Comparison of ENCODE assay signal across 12 cellular contexts in genomic region chr11:65649656-65650546, GRCh38. TPM values are rescaled to one million over a fixed set of nuclear protein-coding genes. Genes with fewer than 3 reads are reported as not detected.
A peak's percentile ranks its signal among the peaks of the same experiment; 100 is the strongest.
DNase-seq lines count a peak whose midpoint lies in the region; ATAC-seq and TF ChIP-seq lines count a peak whose summit lies in the region.
"Had no signal": no experiment of that assay in that cellular context is flagged by ENCODE, and none has a peak within 500 bp of the region (broad histone marks: within the 10 kb centered on the region; RNA-seq: fewer than 3 reads in every experiment).

No MANE protein-coding gene starts in this region.

- H3K4me3 ChIP-seq in GM06990 (replicated peaks; ENCODE audit: low read depth, low read length): no peak overlapping the region

- H3K27me3 Mint-ChIP-seq in T-helper 17 cell: no peaks in the 10 kb centered on the region
- no peaks in the 10 kb centered on the region for H3K27me3 Mint-ChIP-seq in activated CD4-positive, alpha-beta memory T cell treated with anti-CD3 and anti-CD28 coated beads for 36 hours
- H3K27me3 Mint-ChIP-seq: activated naive CD8-positive, alpha-beta T cell treated with anti-CD3 and anti-CD28 coated beads for 36 hours had no signal

- ATAC-seq in T-helper 17 cell (no peak), left lobe of liver (no peak)
- no peak for ATAC-seq in stimulated activated effector memory CD8-positive, alpha-beta T cell treated with anti-CD3 and anti-CD28 coated beads, Interleukin-12 subunit alpha, Interleukin-12 subunit beta, amount 100 ng/mL, for 72 hours

- H3K36me3 ChIP-seq in GM06990 (ENCODE audit: control insufficient read depth, insufficient read depth, low read length): peaks cover 30% of the 10 kb centered on the region

- H3K9me3 ChIP-seq in T-helper 17 cell (ENCODE audit: control insufficient read depth, low read length, poor library complexity, severe bottlenecking): no peaks in the 10 kb centered on the region
- H3K9me3 ChIP-seq: SK-N-SH had no signal

- H3K27me3 ChIP-seq in GM06990 (replicated peaks; ENCODE audit: control insufficient read depth, insufficient read depth, low read length): no peaks in the 10 kb centered on the region

- H3K9me3 Mint-ChIP-seq in stimulated activated effector memory CD8-positive, alpha-beta T cell treated with anti-CD3 and anti-CD28 coated beads, Interleukin-12 subunit alpha, Interleukin-12 subunit beta, amount 100 ng/mL, for 72 hours: no peaks in the 10 kb centered on the region
- H3K9me3 Mint-ChIP-seq in activated CD4-positive, alpha-beta memory T cell treated with anti-CD3 and anti-CD28 coated beads for 36 hours: no peaks in the 10 kb centered on the region
- H3K9me3 Mint-ChIP-seq: activated naive CD8-positive, alpha-beta T cell treated with anti-CD3 and anti-CD28 coated beads for 36 hours had no signal

- no peak overlapping the region for H3K4me3 Mint-ChIP-seq in T-helper 17 cell
- no peak overlapping the region for H3K4me3 Mint-ChIP-seq in stimulated activated effector memory CD8-positive, alpha-beta T cell treated with anti-CD3 and anti-CD28 coated beads, Interleukin-12 subunit alpha, Interleukin-12 subunit beta, amount 100 ng/mL, for 72 hours
- no peak overlapping the region for H3K4me3 Mint-ChIP-seq in activated CD4-positive, alpha-beta memory T cell treated with anti-CD3 and anti-CD28 coated beads for 36 hours
- H3K4me3 Mint-ChIP-seq: activated naive CD8-positive, alpha-beta T cell treated with anti-CD3 and anti-CD28 coated beads for 36 hours had no signal

- CTCF ChIA-PET in activated CD4-positive, alpha-beta memory T cell treated with anti-CD3 and anti-CD28 coated beads for 36 hours (lab: Charles Lee): no interaction called here

- intact Hi-C loops in activated CD4-positive, alpha-beta memory T cell treated with anti-CD3 and anti-CD28 coated beads for 36 hours (cut with micrococcal nuclease): loop anchor here (5.0 kb wide), 1 partner anchor 78 kb away; the partner anchor contains the start of genes FAM89B and ZNRD2

- DNase-seq in GM06990 (ENCODE audit: extremely low read depth, insufficient read length) (peak; percentile 4), T-helper 17 cell (no peak), left lobe of liver (ENCODE audit: low spot score) (peak; percentile 46), SIG-M5 (lab: John Stamatoyannopoulos, UW) (no peak), COLO829 (ENCODE audit: low spot score) (no peak)
- DNase-seq in stimulated activated effector memory CD8-positive, alpha-beta T cell treated with anti-CD3 and anti-CD28 coated beads, Interleukin-12 subunit alpha, Interleukin-12 subunit beta, amount 100 ng/mL, for 72 hours (ENCODE audit: low spot score in 2 of 2): no peak
- no peak for DNase-seq in activated CD4-positive, alpha-beta memory T cell treated with anti-CD3 and anti-CD28 coated beads for 36 hours
- DNase-seq: activated naive CD8-positive, alpha-beta T cell treated with anti-CD3 and anti-CD28 coated beads for 36 hours; central memory CD4-positive, alpha-beta T cell; COR-L47; SK-N-SH had no signal

- no peak for TF ChIP-seq CTCF in GM06990 (IDR thresholded peaks at IDR 0.05; ENCODE audit: insufficient read depth, low read length, poor library complexity, severe bottlenecking)

- POLR2A ChIA-PET in activated CD4-positive, alpha-beta memory T cell treated with anti-CD3 and anti-CD28 coated beads for 36 hours (lab: Charles Lee): interaction anchor here (1.1 kb wide), 1 partner anchor 25 kb away, joined by 3 read pairs; no protein-coding TSS in a partner anchor

- H3K27ac Mint-ChIP-seq in T-helper 17 cell: peak overlapping the region; percentile 21
- H3K27ac Mint-ChIP-seq in stimulated activated effector memory CD8-positive, alpha-beta T cell treated with anti-CD3 and anti-CD28 coated beads, Interleukin-12 subunit alpha, Interleukin-12 subunit beta, amount 100 ng/mL, for 72 hours: peak overlapping the region; percentile 92
- no peak overlapping the region for H3K27ac Mint-ChIP-seq in activated CD4-positive, alpha-beta memory T cell treated with anti-CD3 and anti-CD28 coated beads for 36 hours
- H3K27ac Mint-ChIP-seq: activated naive CD8-positive, alpha-beta T cell treated with anti-CD3 and anti-CD28 coated beads for 36 hours had no signal

- peaks cover 5% of the 10 kb centered on the region for H3K36me3 Mint-ChIP-seq in T-helper 17 cell (ENCODE audit: low read depth)
- H3K36me3 Mint-ChIP-seq in stimulated activated effector memory CD8-positive, alpha-beta T cell treated with anti-CD3 and anti-CD28 coated beads, Interleukin-12 subunit alpha, Interleukin-12 subunit beta, amount 100 ng/mL, for 72 hours: peaks cover 89% of the 10 kb centered on the region
- peaks cover 40% of the 10 kb centered on the region for H3K36me3 Mint-ChIP-seq in activated CD4-positive, alpha-beta memory T cell treated with anti-CD3 and anti-CD28 coated beads for 36 hours

- peaks cover 31% of the 10 kb centered on the region for H3K4me1 Mint-ChIP-seq in T-helper 17 cell
- peaks cover 40% of the 10 kb centered on the region for H3K4me1 Mint-ChIP-seq in stimulated activated effector memory CD8-positive, alpha-beta T cell treated with anti-CD3 and anti-CD28 coated beads, Interleukin-12 subunit alpha, Interleukin-12 subunit beta, amount 100 ng/mL, for 72 hours
- peaks cover 28% of the 10 kb centered on the region for H3K4me1 Mint-ChIP-seq in activated CD4-positive, alpha-beta memory T cell treated with anti-CD3 and anti-CD28 coated beads for 36 hours (ENCODE audit: low read depth)

RNA-seq across cellular contexts. Expression of gene SIPA1, which starts 12.0 kb away (rescaled TPM):
- total RNA-seq in T-helper 17 cell (100 to 1,000 TPM; 142 to 182 TPM), left lobe of liver (29.5 TPM)
- 100 to 1,000 TPM; 163 to 167 TPM for total RNA-seq in activated CD4-positive, alpha-beta memory T cell treated with anti-CD3 and anti-CD28 coated beads for 36 hours

RNA-seq across cellular contexts. Expression of gene RELA, which starts 12.8 kb away (rescaled TPM):
- total RNA-seq in T-helper 17 cell: 100 to 1,000 TPM; 302 to 378 TPM
- total RNA-seq in left lobe of liver: 34.3 TPM
- 10 to 100 TPM; 74.9 to 76.5 TPM for total RNA-seq in activated CD4-positive, alpha-beta memory T cell treated with anti-CD3 and anti-CD28 coated beads for 36 hours

RNA-seq across cellular contexts. Expression of gene PCNX3, which starts 34.3 kb away (rescaled TPM):
- 10 to 100 TPM; 56.0 to 60.5 TPM for total RNA-seq in T-helper 17 cell
- total RNA-seq in left lobe of liver: 16.8 TPM
- 10 to 100 TPM; 29.8 to 32.1 TPM for total RNA-seq in activated CD4-positive, alpha-beta memory T cell treated with anti-CD3 and anti-CD28 coated beads for 36 hours

RNA-seq across cellular contexts. Expression of gene MAP3K11, which starts 35.9 kb away (rescaled TPM):
- total RNA-seq in T-helper 17 cell: 10 to 100 TPM; 63.1 to 64.6 TPM
- total RNA-seq in left lobe of liver: 85.4 TPM
- total RNA-seq in activated CD4-positive, alpha-beta memory T cell treated with anti-CD3 and anti-CD28 coated beads for 36 hours: 10 to 100 TPM; 56.7 to 62.6 TPM

RNA-seq across cellular contexts. Expression of gene KCNK7, which starts 54.3 kb away (rescaled TPM):
- total RNA-seq in T-helper 17 cell (1 to 10 TPM; 4.7 to 5.7 TPM), left lobe of liver (not detected)
- under 1 TPM; 0.29 to 0.31 TPM for total RNA-seq in activated CD4-positive, alpha-beta memory T cell treated with anti-CD3 and anti-CD28 coated beads for 36 hours
- total RNA-seq: G401 had no signal

Comparison
In these comparisons a context has a peak if more than half of its experiments do, and no peak if none do; other contexts are left out.
1. DNase-seq: peak in GM06990 (single experiment) and left lobe of liver (single experiment); none in T-helper 17 cell (0 of 3), stimulated activated effector memory CD8-positive, alpha-beta T cell treated with anti-CD3 and anti-CD28 coated beads, Interleukin-12 subunit alpha, Interleukin-12 subunit beta, amount 100 ng/mL, for 72 hours (0 of 2), SIG-M5 (single experiment), COLO829 (single experiment) and activated CD4-positive, alpha-beta memory T cell treated with anti-CD3 and anti-CD28 coated beads for 36 hours (single experiment).